ENCODE assay signal across 8 cellular contexts in genomic region chr4:2954358-2955185, GRCh38. TPM values are rescaled to one million over a fixed set of nuclear protein-coding genes. Genes with fewer than 3 reads are reported as not detected.
DNase-seq lines count a peak whose midpoint lies in the region; ATAC-seq and TF ChIP-seq lines count a peak whose summit lies in the region.

No MANE protein-coding gene starts in this region.

- peaks cover 0 to 27% (median 13%) of the 10 kb centered on the region in 4 donors for H3K4me1 ChIP-seq in right lobe of liver

- TF ChIP-seq CTCF in GM13976 (IDR thresholded peaks at IDR 0.05; ENCODE audit: borderline replicate concordance, control extremely low read depth, extremely low read depth, insufficient read depth, missing control alignments) (peak; percentile 53), right lobe of liver (IDR thresholded peaks at IDR 0.05) (peak in 2 of 4 donors; percentile 5 to 7)

- in situ Hi-C loops in GM13976 (cut with MboI; ENCODE audit: low sequenced_read_pairs, unreplicated experiment) = no loop called here

- H3K27ac ChIP-seq in right lobe of liver = peak overlapping the region in 2 of 3 donors; percentile 91 to 92

- H3K36me3 ChIP-seq in right lobe of liver = peaks cover 7 to 65% (median 25%) of the 10 kb centered on the region in 4 donors

- no peak overlapping the region for H3K4me3 ChIP-seq in right lobe of liver

- no peaks in the 10 kb centered on the region for H3K9me3 ChIP-seq in right lobe of liver

- 90% methylated on average over 23 of the region's 33 CpGs for WGBS in right lobe of liver (ENCODE audit: insufficient coverage, low coverage, low lambda C conversion rate, missing lambda C conversion rate)

- no peak for TF ChIP-seq POLR2A in right lobe of liver (IDR thresholded peaks at IDR 0.05)

- DNase-seq in GM13976 (ENCODE audit: low spot score) (peak; percentile 71), right lobe of liver (peak in 1 of 3 donors; percentile 48), NCI-H1436 treated with DMSO at 0.1 percent for 48 hours (lab: John Stamatoyannopoulos, UW) (no peak), GM19240 (ENCODE audit: insufficient read length, low spot score) (no peak), NCI-H1417 (lab: John Stamatoyannopoulos, UW) (no peak), hepatic stellate cell (ENCODE audit: low spot score) (no peak)
- peak; percentile 88 to 91 for DNase-seq in activated CD4-positive, alpha-beta T cell treated with anti-CD3 and anti-CD28 coated beads, Interleukin-2, amount 50 U/mL, for 48 hours

- no peaks in the 10 kb centered on the region for H3K27me3 ChIP-seq in right lobe of liver

- intact Hi-C loops in right lobe of liver (cut with DNase I) = no loop called here

- ATAC-seq in HG02678 (IDR thresholded peaks at IDR 0.05; ENCODE audit: unreplicated experiment) (peak; percentile 59), right lobe of liver (no peak)

RNA-seq across cellular contexts. Expression of gene NOP14, which starts 8.6 kb away (rescaled TPM):
- 10 to 100 TPM; 16.1 to 24.7 (median 19.5) TPM for total RNA-seq in right lobe of liver

RNA-seq across cellular contexts. Expression of gene GRK4, which starts 8.8 kb away (rescaled TPM):
- total RNA-seq in right lobe of liver = 1 to 10 TPM; 1.0 to 4.3 (median 2.8) TPM

Comparison
In these comparisons a context has a peak if more than half of its experiments do, and no peak if none do; other contexts are left out.
1. DNase-seq: peak in GM13976 (single experiment) and activated CD4-positive, alpha-beta T cell treated with anti-CD3 and anti-CD28 coated beads, Interleukin-2, amount 50 U/mL, for 48 hours (2 of 2); none in NCI-H1436 treated with DMSO at 0.1 percent for 48 hours (single experiment), GM19240 (single experiment), NCI-H1417 (0 of 3) and hepatic stellate cell (single experiment).